24 cellular contexts compared by ENCODE assay signal in the genomic region with DNA sequence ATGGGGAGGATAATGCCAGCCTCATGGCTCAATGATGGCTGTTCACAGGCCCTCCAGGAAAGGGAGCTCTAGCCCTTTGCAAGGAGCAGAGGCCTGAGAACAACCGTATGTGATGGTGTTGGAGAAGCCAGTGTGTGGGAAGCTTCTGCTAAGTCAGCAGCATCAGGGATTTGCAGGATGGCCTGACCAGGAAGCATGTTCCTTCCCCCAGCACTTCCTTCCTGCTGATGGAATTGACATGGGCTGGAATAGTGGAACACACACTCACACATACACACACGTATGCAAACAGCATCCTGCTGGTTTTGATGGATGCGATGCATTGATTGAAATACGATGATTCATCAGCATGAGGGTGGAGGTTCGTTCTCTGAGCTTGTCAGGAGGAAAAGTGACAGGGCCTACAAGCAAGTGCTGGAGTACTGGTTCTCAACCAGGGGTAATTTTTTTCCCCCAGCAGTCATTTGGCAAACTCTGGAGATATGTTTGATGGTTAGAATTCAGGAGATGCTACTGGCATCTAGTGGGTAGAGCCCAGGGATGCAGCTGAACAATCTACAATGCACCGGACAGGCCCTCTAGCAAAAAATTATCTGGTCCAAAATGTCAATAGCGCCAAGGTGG.
DNase-seq lines count a peak whose midpoint lies in the region; ATAC-seq and TF ChIP-seq lines count a peak whose summit lies in the region.
"Had no signal": no experiment of that assay in that cellular context is flagged by ENCODE, and none has a peak within 500 bp of the region (broad histone marks: within the 10 kb centered on the region; RNA-seq: fewer than 3 reads in every experiment).

No MANE protein-coding gene starts in this region.

- DNase-seq in H9: no peak
- no peak for DNase-seq in astrocyte of the spinal cord (ENCODE audit: low read depth, low spot score)
- no peak for DNase-seq in foreskin keratinocyte
- DNase-seq in putamen (ENCODE audit: low spot score): peak; percentile 77
- DNase-seq in SKM-1 (lab: John Stamatoyannopoulos, UW; ENCODE audit: unreplicated experiment): no peak
- no peak for DNase-seq in transverse colon
- DNase-seq in activated CD4-positive, alpha-beta T cell treated with anti-CD3 and anti-CD28 coated beads, Interleukin-2, amount 50 U/mL, for 1 hour: no peak
- DNase-seq in coronary artery (ENCODE audit: low spot score): no peak
- DNase-seq: activated B cell treated with CpG ODN at 0.5 μM for 24 hours; activated CD4-positive, alpha-beta memory T cell treated with anti-CD3 and anti-CD28 coated beads, Interleukin-2, amount 10 ng/mL, durations not matched to agents 7 days and 5 days; activated naive CD4-positive, alpha-beta T cell; amniotic stem cell; CD8-positive, alpha-beta T cell; effector memory CD8-positive, alpha-beta T cell; mammary epithelial cell; naive thymus-derived CD8-positive, alpha-beta T cell; NCI-H2081 treated with DMSO at 0.1 percent for 48 hours; NCI-H524; SHP77 treated with DMSO at 0.1 percent for 48 hours; small intestine; stimulated activated CD4-positive, alpha-beta T cell treated with anti-CD3 and anti-CD28 coated beads, Interleukin-4, amount 100 ng/mL, for 4 hours; substantia nigra; T-helper 17 cell had no signal

- H3K36me3 ChIP-seq in transverse colon: no peaks in the 10 kb centered on the region

- H3K14ac ChIP-seq in H9 (ENCODE audit: insufficient read depth, low read length): no peak overlapping the region

- H3K4me3 Mint-ChIP-seq in H9: no peak overlapping the region; a peak in 1 of 5 replicates
- H3K4me3 Mint-ChIP-seq: activated B cell treated with CpG ODN at 0.5 μM for 24 hours; activated CD4-positive, alpha-beta memory T cell treated with anti-CD3 and anti-CD28 coated beads, Interleukin-2, amount 10 ng/mL, durations not matched to agents 7 days and 5 days; CD8-positive, alpha-beta T cell; effector memory CD8-positive, alpha-beta T cell; naive thymus-derived CD8-positive, alpha-beta T cell; T-helper 17 cell had no signal

- H2BK20ac ChIP-seq in H9 (ENCODE audit: low read depth, low read length, poor library complexity, severe bottlenecking): no peak overlapping the region

- no peak overlapping the region for H2BK120ac ChIP-seq in H9 (ENCODE audit: low read depth, low read length, poor library complexity, severe bottlenecking)

- H4K5ac ChIP-seq in H9 (ENCODE audit: insufficient read length, low read depth, low read length): no peak overlapping the region

- no peak for TF ChIP-seq EP300 in transverse colon (IDR thresholded peaks at IDR 0.05; ENCODE audit: low read depth)

- no peak overlapping the region for H3K23ac ChIP-seq in H9 (ENCODE audit: insufficient read length, low read depth, low read length)

- no peaks in the 10 kb centered on the region for H4K20me1 ChIP-seq in H9 (ENCODE audit: control insufficient read depth, insufficient read depth, insufficient read length)

- WGBS in H9 (ENCODE audit: extremely low coverage, insufficient read length, low lambda C conversion rate): no CpG with 5 or more reads among the region's 7 CpGs
- WGBS in transverse colon (ENCODE audit: low coverage in 1 of 2), 2 donors: 67 to 77% methylated on average over 1 to 7 of the region's 7 CpGs

- in situ Hi-C loops in astrocyte of the spinal cord (cut with HindIII; ENCODE audit: low sequenced_read_pairs) (no loop called here), transverse colon (cut with MboI; ENCODE audit: low pct_ligation_motif_present in 1 of 4, low pct_unique_long_range_greater_than_20kb in 1 of 4, low sequenced_read_pairs in 3 of 4) (no loop called here)

- TF ChIP-seq CTCF in H9 (conservative IDR thresholded peaks at IDR 0.05) (no peak), astrocyte of the spinal cord (IDR thresholded peaks at IDR 0.05; ENCODE audit: low read depth, low read length) (peak; percentile 20), foreskin keratinocyte (conservative IDR thresholded peaks at IDR 0.05) (peak; percentile 22), transverse colon (IDR thresholded peaks at IDR 0.05) (no peak), coronary artery (IDR thresholded peaks at IDR 0.05) (no peak)

- H3K4me2 ChIP-seq in H9 (ENCODE audit: insufficient read depth, insufficient read length, low read length): no peak overlapping the region

- peaks cover 14% of the 10 kb centered on the region for H3K27me3 Mint-ChIP-seq in H9 (ENCODE audit: low read depth)
- H3K27me3 Mint-ChIP-seq: progenitor cell of endocrine pancreas had no signal

- H3K4ac ChIP-seq in H9 (ENCODE audit: low read depth, low read length): no peak overlapping the region

- H3K4me1 ChIP-seq in H9 (ENCODE audit: insufficient read depth, low read length): peaks cover 5% of the 10 kb centered on the region; the same call in 1 of the 2 replicates
- peaks cover 7% of the 10 kb centered on the region for H3K4me1 ChIP-seq in foreskin keratinocyte
- H3K4me1 ChIP-seq in transverse colon: no peaks in the 10 kb centered on the region

- peak overlapping the region; percentile 60 for H3K18ac ChIP-seq in H9 (ENCODE audit: insufficient read length, low read depth, low read length)

- H3K9me3 ChIP-seq in H9 (ENCODE audit: control insufficient read depth, low read depth, low read length) (peaks cover 9% of the 10 kb centered on the region), transverse colon (no peaks in the 10 kb centered on the region)

- peaks cover 50 to 51% of the 10 kb centered on the region in 2 experiments for H3K4me1 Mint-ChIP-seq in H9
- H3K4me1 Mint-ChIP-seq: activated B cell treated with CpG ODN at 0.5 μM for 24 hours; activated CD4-positive, alpha-beta memory T cell treated with anti-CD3 and anti-CD28 coated beads, Interleukin-2, amount 10 ng/mL, durations not matched to agents 7 days and 5 days had no signal

- H3K9me3 Mint-ChIP-seq in H9: peaks cover 23 to 25% of the 10 kb centered on the region in 2 experiments
- H3K9me3 Mint-ChIP-seq: activated B cell treated with CpG ODN at 0.5 μM for 24 hours; effector memory CD8-positive, alpha-beta T cell had no signal

- H3K36me3 Mint-ChIP-seq in H9 (ENCODE audit: insufficient read depth in 1 of 3, low read depth in 3 of 3): peaks cover 9 to 26% (median 18%) of the 10 kb centered on the region in 3 experiments
- H3K36me3 Mint-ChIP-seq: CD8-positive, alpha-beta T cell had no signal

- H2AFZ ChIP-seq in H9 (ENCODE audit: low read length): no peak overlapping the region

- H3K56ac ChIP-seq in H9 (ENCODE audit: insufficient read length, low read depth, low read length): no peak overlapping the region

- H2AK5ac ChIP-seq in H9 (ENCODE audit: insufficient read length, low read length): no peak overlapping the region

- H3K23me2 ChIP-seq in H9 (ENCODE audit: insufficient read length, low read depth, low read length, poor library complexity, severe bottlenecking): no peaks in the 10 kb centered on the region

- intact Hi-C loops in transverse colon (cut with DNase I; ENCODE audit: low total_unique reads): no loop called here

- H2BK5ac ChIP-seq in H9 (ENCODE audit: insufficient read length, low read length): no peak overlapping the region

- no peak overlapping the region for H4K91ac ChIP-seq in H9 (ENCODE audit: insufficient read length, low read depth, low read length)

- no peak overlapping the region for H4K8ac ChIP-seq in H9 (replicated peaks; ENCODE audit: insufficient read length, low read depth, low read length)

- H3K79me1 ChIP-seq in H9 (ENCODE audit: insufficient read depth, low read depth, low read length, poor library complexity, severe bottlenecking): no peaks in the 10 kb centered on the region

- H2BK12ac ChIP-seq in H9 (ENCODE audit: insufficient read length, low read depth, low read length): no peak overlapping the region

- H3T11ph ChIP-seq in H9 (ENCODE audit: low read length): no peak overlapping the region

- H3K9ac ChIP-seq in H9 (ENCODE audit: extremely low read depth, insufficient read length, low read length): no peak overlapping the region

- no peak overlapping the region for H3K4me3 ChIP-seq in astrocyte of the spinal cord (ENCODE audit: low read depth, low read length)
- no peak overlapping the region for H3K4me3 ChIP-seq in transverse colon
- H3K4me3 ChIP-seq in coronary artery: no peak overlapping the region

- H3K27me3 ChIP-seq in H9 (ENCODE audit: insufficient read depth, low read length) (no peaks in the 10 kb centered on the region; the same call in 1 of the 2 replicates), foreskin keratinocyte (no peaks in the 10 kb centered on the region), transverse colon (no peaks in the 10 kb centered on the region)

- H3K79me2 ChIP-seq in H9 (ENCODE audit: insufficient read depth, low read length): no peaks in the 10 kb centered on the region

- peak overlapping the region in 1 of 3 experiments; percentile 93; a peak in 2 of 7 replicates for H3K27ac Mint-ChIP-seq in H9
- H3K27ac Mint-ChIP-seq: activated B cell treated with CpG ODN at 0.5 μM for 24 hours; activated CD4-positive, alpha-beta memory T cell treated with anti-CD3 and anti-CD28 coated beads, Interleukin-2, amount 10 ng/mL, durations not matched to agents 7 days and 5 days; CD8-positive, alpha-beta T cell; effector memory CD8-positive, alpha-beta T cell; naive thymus-derived CD8-positive, alpha-beta T cell; progenitor cell of endocrine pancreas; T-helper 17 cell had no signal

- ATAC-seq in foreskin keratinocyte: no peak
- ATAC-seq: CD8-positive, alpha-beta T cell; effector memory CD8-positive, alpha-beta T cell; naive thymus-derived CD8-positive, alpha-beta T cell; T-helper 17 cell had no signal

- no peak overlapping the region for H2BK15ac ChIP-seq in H9 (ENCODE audit: low read depth, low read length)

- H3K27ac ChIP-seq in H9 (ENCODE audit: insufficient read length, low read depth, low read length) (no peak overlapping the region), foreskin keratinocyte (no peak overlapping the region), transverse colon (no peak overlapping the region), coronary artery (no peak overlapping the region)

- TF ChIP-seq POLR2A in transverse colon (IDR thresholded peaks at IDR 0.05): no peak

Comparison
In these comparisons a context has a peak if more than half of its experiments do, and no peak if none do; other contexts are left out.
1. CTCF ChIP-seq: peak in astrocyte of the spinal cord (single experiment) and foreskin keratinocyte (single experiment); none in H9 (single experiment), transverse colon (0 of 5) and coronary artery (single experiment).